In genomic region chr9:93184439-93185221, GRCh38 we compare ENCODE assay signal across 8 cellular contexts. TPM values are rescaled to one million over a fixed set of nuclear protein-coding genes. Genes with fewer than 3 reads are reported as not detected.
DNase-seq lines count a peak whose midpoint lies in the region; ATAC-seq, FAIRE-seq and TF ChIP-seq lines count a peak whose summit lies in the region.

No MANE protein-coding gene starts in this region.

- in situ Hi-C loops in GM13977 (cut with MboI; ENCODE audit: low pct_unique_long_range_greater_than_20kb, low sequenced_read_pairs, unreplicated experiment): no loop called here
- in situ Hi-C loops in ACHN (cut with HindIII; ENCODE audit: low pct_ligation_motif_present, low pct_unique_long_range_greater_than_20kb, low sequenced_read_pairs): no loop called here

- H3K27ac ChIP-seq in esophagus (ENCODE audit: low read depth in 2 of 2, low read length in 1 of 2) (peak overlapping the region in 1 of 2 donors; percentile 43), pancreas (peak overlapping the region; percentile 35 to 85 (median 74))

- H3K4me3 ChIP-seq in esophagus (ENCODE audit: low read depth in 1 of 2, low read length in 2 of 2) (peak overlapping the region; percentile 41 to 62), pancreas (peak overlapping the region; percentile 59 to 76 (median 66))

- H3K4me1 ChIP-seq in esophagus (ENCODE audit: control insufficient read depth in 2 of 2, insufficient read depth in 2 of 2, low read length in 1 of 2): peaks cover 0 to 12% of the 10 kb centered on the region in 2 donors
- peaks cover 18 to 35% (median 24%) of the 10 kb centered on the region in 3 donors for H3K4me1 ChIP-seq in pancreas

- WGBS in esophagus, 2 donors: 3 to 8% methylated on average over 64 to 87 of the region's 87 CpGs
- WGBS in pancreas, 2 donors: 1 to 2% methylated on average over 58 to 87 of the region's 87 CpGs

- DNase-seq in GM13977 (ENCODE audit: low spot score) (peak; percentile 70), RKO (ENCODE audit: low spot score) (peak; percentile 40), pancreas (peak in 3 of 6 donors; percentile 29 to 83 (median 62)), ACHN (no peak), midbrain (lab: John Stamatoyannopoulos, UW) (no peak), NCI-H526 treated with DMSO at 0.1 percent for 48 hours (lab: John Stamatoyannopoulos, UW) (no peak)

- ATAC-seq in pancreas: peak in 3 of 4 donors; percentile 3 to 24 (median 3)
- no peak for ATAC-seq in HG03342 (IDR thresholded peaks at IDR 0.05; ENCODE audit: unreplicated experiment)

- no peak for FAIRE-seq in pancreas (lab: Jason Lieb, UNC)

- H3K9me3 ChIP-seq in esophagus (ENCODE audit: control insufficient read depth in 2 of 2, insufficient read depth in 1 of 2, low read depth in 1 of 2, low read length in 1 of 2) (no peaks in the 10 kb centered on the region), pancreas (no peaks in the 10 kb centered on the region)

- H3K27me3 ChIP-seq in esophagus (ENCODE audit: control insufficient read depth in 1 of 2, insufficient read depth in 2 of 2, low read length in 2 of 2) (no peaks in the 10 kb centered on the region), pancreas (no peaks in the 10 kb centered on the region)

- H3K36me3 ChIP-seq in esophagus (ENCODE audit: control insufficient read depth in 2 of 2, insufficient read depth in 2 of 2, low read length in 1 of 2) (no peaks in the 10 kb centered on the region), pancreas (no peaks in the 10 kb centered on the region)

- TF ChIP-seq CTCF in GM13977 (IDR thresholded peaks at IDR 0.05; ENCODE audit: extremely low read depth, insufficient read depth, missing control alignments) (no peak), pancreas (IDR thresholded peaks at IDR 0.05) (no peak)

- intact Hi-C loops in pancreas (cut with DNase I): loop anchor here in 1 of 3 donors (10.0 kb wide), 1 partner anchor 120 kb away; no protein-coding TSS in a partner anchor

RNA-seq across cellular contexts. Expression of gene WNK2, which starts 0.7 kb away (rescaled TPM):
- 1 to 10 TPM; 2.1 to 3.4 TPM for polyA plus RNA-seq in esophagus
- total RNA-seq in pancreas: 100 to 1,000 TPM in 1 of 6 donors, 10 to 100 TPM in 5; 53.5 to 114 (median 89.4) TPM
- polyA plus RNA-seq in pancreas: 100 to 1,000 TPM in 1 of 2 donors, 10 to 100 TPM in 1; 77.4 to 121 TPM

RNA-seq across cellular contexts. Expression of gene NINJ1, which starts 50.6 kb away (rescaled TPM):
- polyA plus RNA-seq in esophagus: 10 to 100 TPM; 14.9 to 21.7 TPM
- 10 to 100 TPM; 15.6 to 33.2 (median 19.3) TPM for total RNA-seq in pancreas
- polyA plus RNA-seq in pancreas: 10 to 100 TPM; 26.2 to 28.1 TPM

Comparison
In these comparisons a context has a peak if more than half of its experiments do, and no peak if none do; other contexts are left out.
1. DNase-seq: peak in GM13977 (single experiment) and RKO (single experiment); none in ACHN (single experiment), midbrain (single experiment) and NCI-H526 treated with DMSO at 0.1 percent for 48 hours (single experiment).
2. RNA of gene WNK2, which starts 0.7 kb away (polyA plus RNA-seq): 77.4 to 121 TPM in pancreas; 2.1 to 3.4 TPM in esophagus; every median in the first group is over 10 times any median in the second.